17 cellular contexts compared by ENCODE assay signal in genomic region chrX:121975666-121976065, GRCh38.
DNase-seq lines count a peak whose midpoint lies in the region; TF ChIP-seq lines count a peak whose summit lies in the region.
"Had no signal": no experiment of that assay in that cellular context is flagged by ENCODE, and none has a peak within 500 bp of the region (broad histone marks: within the 10 kb centered on the region; RNA-seq: fewer than 3 reads in every experiment).

No MANE protein-coding gene starts in this region.

- no peaks in the 10 kb centered on the region for H3K9me3 Mint-ChIP-seq in activated naive CD8-positive, alpha-beta T cell treated with anti-CD3 and anti-CD28 coated beads for 36 hours

- H3K36me3 ChIP-seq in MM.1S (replicated peaks; ENCODE audit: insufficient read depth, low read length) (no peaks in the 10 kb centered on the region), Peyer's patch (no peaks in the 10 kb centered on the region)
- H3K36me3 ChIP-seq: BLaER1 had no signal

- H3K4me1 Mint-ChIP-seq in activated naive CD8-positive, alpha-beta T cell treated with anti-CD3 and anti-CD28 coated beads for 36 hours, result no peaks in the 10 kb centered on the region
- H3K4me1 Mint-ChIP-seq: CD14-positive monocyte; CD4-positive, alpha-beta memory T cell; H9 had no signal

- TF ChIP-seq CTCF in fibroblast of mammary gland (conservative IDR thresholded peaks at IDR 0.05; ENCODE audit: control insufficient read depth, insufficient read depth, low read depth, low read length) (no peak), MM.1S (IDR thresholded peaks at IDR 0.05; ENCODE audit: low read length) (no peak), Peyer's patch (IDR thresholded peaks at IDR 0.05) (no peak)

- H3K4me3 ChIP-seq in fibroblast of mammary gland (ENCODE audit: control insufficient read depth, low read depth, low read length) (no peak overlapping the region), MM.1S (ENCODE audit: low read length) (no peak overlapping the region), Peyer's patch (no peak overlapping the region)
- H3K4me3 ChIP-seq: BLaER1, K562 had no signal

- no peaks in the 10 kb centered on the region for H4K20me1 ChIP-seq in MM.1S (ENCODE audit: insufficient read depth, low read length)
- H4K20me1 ChIP-seq: BLaER1 had no signal

- no peak overlapping the region for H3K4me3 Mint-ChIP-seq in activated naive CD8-positive, alpha-beta T cell treated with anti-CD3 and anti-CD28 coated beads for 36 hours
- H3K4me3 Mint-ChIP-seq: CD14-positive monocyte; CD4-positive, alpha-beta memory T cell; H9 had no signal

- TF ChIP-seq POLR2A in Peyer's patch (IDR thresholded peaks at IDR 0.05), result no peak

- H2AFZ ChIP-seq in MM.1S (ENCODE audit: low read length), result no peak overlapping the region

- H3K27me3 Mint-ChIP-seq in activated naive CD8-positive, alpha-beta T cell treated with anti-CD3 and anti-CD28 coated beads for 36 hours, result no peaks in the 10 kb centered on the region
- H3K27me3 Mint-ChIP-seq: CD4-positive, alpha-beta memory T cell had no signal

- H3K9me2 ChIP-seq in MM.1S (replicated peaks; ENCODE audit: insufficient read depth, low read length), result no peaks in the 10 kb centered on the region

- DNase-seq in EL, result peak; percentile 44
- peak; percentile 55 for DNase-seq in RPMI7951 (ENCODE audit: low read depth)
- DNase-seq in fibroblast of mammary gland (ENCODE audit: low read depth), result peak; percentile 23
- DNase-seq in NCI-H1930 (lab: John Stamatoyannopoulos, UW), result no peak
- DNase-seq in MM.1S, result no peak
- no peak for DNase-seq in activated naive CD8-positive, alpha-beta T cell treated with anti-CD3 and anti-CD28 coated beads for 36 hours
- DNase-seq in Peyer's patch, result no peak
- DNase-seq: ACHN; CD4-positive, alpha-beta memory T cell; DMS153; DMS79; H9; IMR-90 had no signal

- no peaks in the 10 kb centered on the region for H3K36me3 Mint-ChIP-seq in activated naive CD8-positive, alpha-beta T cell treated with anti-CD3 and anti-CD28 coated beads for 36 hours
- H3K36me3 Mint-ChIP-seq: CD14-positive monocyte; CD4-positive, alpha-beta memory T cell had no signal

- no peak overlapping the region for H3K9ac ChIP-seq in MM.1S (ENCODE audit: low read length)
- H3K9ac ChIP-seq: BLaER1 had no signal

- H3K27me3 ChIP-seq in MM.1S (replicated peaks; ENCODE audit: insufficient read depth, low read length), result no peaks in the 10 kb centered on the region
- H3K27me3 ChIP-seq in Peyer's patch, result no peaks in the 10 kb centered on the region

- H3K9me3 ChIP-seq in MM.1S (replicated peaks; ENCODE audit: insufficient read depth, low read length) (no peaks in the 10 kb centered on the region), Peyer's patch (no peaks in the 10 kb centered on the region)

- no peak overlapping the region for H3K4me2 ChIP-seq in MM.1S (ENCODE audit: low read depth, low read length)
- H3K4me2 ChIP-seq: BLaER1 had no signal

- H3K4me1 ChIP-seq in MM.1S (ENCODE audit: low read length), result no peaks in the 10 kb centered on the region
- no peaks in the 10 kb centered on the region for H3K4me1 ChIP-seq in Peyer's patch
- H3K4me1 ChIP-seq: BLaER1 had no signal

- no peaks in the 10 kb centered on the region for H3F3A ChIP-seq in MM.1S (ENCODE audit: insufficient read depth, low read length)

- H3K79me2 ChIP-seq in MM.1S (ENCODE audit: low read length), result no peaks in the 10 kb centered on the region

- no peak overlapping the region for H3K27ac Mint-ChIP-seq in activated naive CD8-positive, alpha-beta T cell treated with anti-CD3 and anti-CD28 coated beads for 36 hours
- H3K27ac Mint-ChIP-seq: CD14-positive monocyte; CD4-positive, alpha-beta memory T cell; H9 had no signal

- H3K27ac ChIP-seq in MM.1S (ENCODE audit: low read length), result no peak overlapping the region
- H3K27ac ChIP-seq in Peyer's patch, result no peak overlapping the region
- H3K27ac ChIP-seq: BLaER1, HL-60 had no signal

Comparison
In these comparisons a context has a peak if more than half of its experiments do, and no peak if none do; other contexts are left out.
1. DNase-seq: peak in EL (single experiment), RPMI7951 (single experiment) and fibroblast of mammary gland (single experiment); none in NCI-H1930 (0 of 2), MM.1S (single experiment), activated naive CD8-positive, alpha-beta T cell treated with anti-CD3 and anti-CD28 coated beads for 36 hours (single experiment) and Peyer's patch (0 of 3).